In the genomic region with DNA sequence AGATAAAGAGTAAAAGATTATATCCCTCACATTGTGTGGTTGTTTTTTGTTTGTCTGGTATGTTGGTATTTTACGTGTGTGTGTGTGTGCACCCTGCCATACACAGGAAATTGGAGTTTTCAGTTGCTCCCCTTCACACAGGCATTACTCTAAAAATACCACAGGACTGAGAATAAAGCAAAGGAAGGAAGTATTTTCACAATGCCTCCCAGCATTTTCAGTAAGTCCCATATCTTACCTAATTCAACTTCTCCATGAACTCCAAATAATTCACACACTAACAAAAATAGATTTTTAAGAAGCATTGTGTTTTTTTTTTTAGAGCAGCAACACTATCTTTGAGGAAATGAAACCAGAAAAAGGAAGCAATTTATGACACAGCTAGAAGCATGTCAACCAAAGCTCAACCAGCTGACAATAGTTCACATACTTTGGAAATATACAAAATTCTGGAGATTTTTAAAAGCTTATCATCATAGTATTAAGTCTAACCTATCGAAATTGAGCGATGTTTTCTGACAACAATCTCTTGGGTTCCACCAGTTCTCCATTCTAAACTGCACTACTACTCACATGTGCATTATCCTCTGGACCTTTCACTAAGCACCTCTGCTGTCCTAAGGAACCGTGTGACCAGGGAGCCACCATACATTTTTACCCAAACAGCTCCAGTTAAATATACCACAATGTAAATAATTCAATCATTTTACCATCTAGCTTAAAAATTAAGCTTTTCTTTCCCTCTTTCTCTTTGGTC, we compare ENCODE assay signal across 8 cellular contexts. TPM values are rescaled to one million over a fixed set of nuclear protein-coding genes. Genes with fewer than 3 reads are reported as not detected.
A peak's percentile ranks its signal among the peaks of the same experiment; 100 is the strongest.
DNase-seq lines count a peak whose midpoint lies in the region; ATAC-seq and TF ChIP-seq lines count a peak whose summit lies in the region.

No MANE protein-coding gene starts in this region.

- CTCF ChIA-PET in AG04449 (lab: Yijun Ruan, JAX), result interaction anchor here (0.8 to 4.7 kb wide), 5 partner anchors 15 to 367 kb away, joined by 3 to 34 read pairs (median 6); no protein-coding TSS in a partner anchor
- CTCF ChIA-PET in activated CD4-positive, alpha-beta memory T cell treated with anti-CD3 and anti-CD28 coated beads for 36 hours (lab: Charles Lee), result interaction anchor here (0.7 to 7.6 kb wide), 6 partner anchors 15 to 68 kb away, joined by 3 to 47 read pairs (median 8); no protein-coding TSS in a partner anchor

- peaks cover 19 to 67% of the 10 kb centered on the region in 2 donors for H3K4me1 ChIP-seq in left lung
- no peaks in the 10 kb centered on the region for H3K4me1 ChIP-seq in urinary bladder (ENCODE audit: insufficient read depth)

- H3K27ac ChIP-seq in left lung, result peak overlapping the region; percentile 99
- H3K27ac ChIP-seq in urinary bladder (ENCODE audit: low read depth), result no peak overlapping the region

- no peaks in the 10 kb centered on the region for H3K27me3 ChIP-seq in left lung

- DNase-seq in AG04449 (ENCODE audit: low read depth, low spot score), result no peak
- no peak for DNase-seq in activated CD4-positive, alpha-beta memory T cell treated with anti-CD3 and anti-CD28 coated beads for 36 hours
- DNase-seq in left lung, result no peak
- DNase-seq in NCI-H446 (lab: John Stamatoyannopoulos, UW), result no peak
- no peak for DNase-seq in nucleus accumbens (lab: John Stamatoyannopoulos, UW)

- no peaks in the 10 kb centered on the region for H3K27me3 Mint-ChIP-seq in activated CD4-positive, alpha-beta memory T cell treated with anti-CD3 and anti-CD28 coated beads for 36 hours

- peak overlapping the region; percentile 69 for H3K27ac Mint-ChIP-seq in activated CD4-positive, alpha-beta memory T cell treated with anti-CD3 and anti-CD28 coated beads for 36 hours

- intact Hi-C loops in activated CD4-positive, alpha-beta memory T cell treated with anti-CD3 and anti-CD28 coated beads for 36 hours (cut with micrococcal nuclease), result loop anchor here (1.0 to 10.0 kb wide), 6 partner anchors 10 to 754 kb away; a partner anchor contains a TSS
- intact Hi-C loops in left lung (cut with DNase I), result no loop called here

- no peak for TF ChIP-seq CTCF in AG04449 (IDR thresholded peaks at IDR 0.05; ENCODE audit: insufficient read depth, low read length, missing control alignments)
- no peak for TF ChIP-seq CTCF in left lung (IDR thresholded peaks at IDR 0.05)

- peaks cover 3% of the 10 kb centered on the region for H3K36me3 Mint-ChIP-seq in activated CD4-positive, alpha-beta memory T cell treated with anti-CD3 and anti-CD28 coated beads for 36 hours

- WGBS in urinary bladder, result 49% methylated on average over 4 of the region's 4 CpGs

- POLR2A ChIA-PET in AG04449 (lab: Yijun Ruan, JAX), result interaction anchor here (1.4 kb wide), 1 partner anchor 270 kb away, joined by 4 read pairs; a partner anchor contains a TSS
- POLR2A ChIA-PET in activated CD4-positive, alpha-beta memory T cell treated with anti-CD3 and anti-CD28 coated beads for 36 hours (lab: Charles Lee), result interaction anchor here (3.7 to 6.1 kb wide), 2 partner anchors 52 to 270 kb away, joined by 29 to 37 read pairs; a partner anchor contains a TSS

- ATAC-seq in GM18870 (IDR thresholded peaks at IDR 0.05; ENCODE audit: unreplicated experiment), result peak; percentile 48
- ATAC-seq in HG03432 (IDR thresholded peaks at IDR 0.05; ENCODE audit: unreplicated experiment), result peak; percentile 34
- ATAC-seq in left lung, result no peak

- H3K4me3 ChIP-seq in AG04449 (ENCODE audit: low read depth, low read length) (peak overlapping the region; percentile 21), left lung (peak overlapping the region; percentile 20 to 91), urinary bladder (ENCODE audit: low read depth, low read length) (peak overlapping the region; percentile 77)

- H3K9me3 ChIP-seq in left lung, result no peaks in the 10 kb centered on the region

- H3K9me3 Mint-ChIP-seq in activated CD4-positive, alpha-beta memory T cell treated with anti-CD3 and anti-CD28 coated beads for 36 hours, result no peaks in the 10 kb centered on the region

- peak overlapping the region; percentile 91 for H3K4me3 Mint-ChIP-seq in activated CD4-positive, alpha-beta memory T cell treated with anti-CD3 and anti-CD28 coated beads for 36 hours

- peaks cover 58% of the 10 kb centered on the region for H3K4me1 Mint-ChIP-seq in activated CD4-positive, alpha-beta memory T cell treated with anti-CD3 and anti-CD28 coated beads for 36 hours (ENCODE audit: low read depth)

- H3K36me3 ChIP-seq in left lung (no peaks in the 10 kb centered on the region), urinary bladder (ENCODE audit: insufficient read depth) (no peaks in the 10 kb centered on the region)

RNA-seq across cellular contexts. Expression of a gene that starts 2.1 kb away (rescaled TPM):
- total RNA-seq in activated CD4-positive, alpha-beta memory T cell treated with anti-CD3 and anti-CD28 coated beads for 36 hours, result 10 to 100 TPM; 23.8 to 24.9 TPM
- total RNA-seq in left lung, result 10 to 100 TPM; 33.5 to 52.2 TPM
- total RNA-seq in urinary bladder, result 58.7 TPM
- polyA plus RNA-seq in urinary bladder, result 26.4 TPM

RNA-seq across cellular contexts. Expression of a gene that starts 35.4 kb away (rescaled TPM):
- under 1 TPM; 0.50 to 0.51 TPM for total RNA-seq in activated CD4-positive, alpha-beta memory T cell treated with anti-CD3 and anti-CD28 coated beads for 36 hours
- total RNA-seq in left lung, result 1 to 10 TPM in 1 of 2 donors, under 1 TPM in 1; 0.82 to 4.8 TPM
- total RNA-seq in urinary bladder, result 1.1 TPM
- 0.66 TPM for polyA plus RNA-seq in urinary bladder

Comparison
In these comparisons a context has a peak if more than half of its experiments do, and no peak if none do; other contexts are left out.
1. H3K4me3 ChIP-seq: peak in every context shown above with its lines; median percentile 77 in urinary bladder; 56 in left lung; 21 in AG04449.